1 cellular context compared by ENCODE assay signal in genomic region chr9:85717220-85717619, GRCh38.
TF ChIP-seq lines count a peak whose summit lies in the region.

No MANE protein-coding gene starts in this region.

TF ChIP-seq in H1, 55 proteins besides CTCF, POLR2A, EP300 and RAD21:
- TF ChIP-seq CBX8 (IDR thresholded peaks at IDR 0.05; ENCODE audit: borderline replicate concordance, low read depth, low read length), result no peak
- TF ChIP-seq CBX5 (IDR thresholded peaks at IDR 0.05; ENCODE audit: low read depth, low read length), result no peak
- no peak for TF ChIP-seq ATF3 (IDR thresholded peaks at IDR 0.05; ENCODE audit: insufficient read depth, low read depth, low read length)
- TF ChIP-seq EGR1 (IDR thresholded peaks at IDR 0.05; ENCODE audit: borderline replicate concordance, low read depth, low read length), result no peak
- TF ChIP-seq TCF12 (IDR thresholded peaks at IDR 0.05; ENCODE audit: low read depth, low read length), result no peak
- TF ChIP-seq SIRT6 (IDR thresholded peaks at IDR 0.05; ENCODE audit: low read length), result no peak
